ENCODE assay signal across 7 cellular contexts in the genomic region with DNA sequence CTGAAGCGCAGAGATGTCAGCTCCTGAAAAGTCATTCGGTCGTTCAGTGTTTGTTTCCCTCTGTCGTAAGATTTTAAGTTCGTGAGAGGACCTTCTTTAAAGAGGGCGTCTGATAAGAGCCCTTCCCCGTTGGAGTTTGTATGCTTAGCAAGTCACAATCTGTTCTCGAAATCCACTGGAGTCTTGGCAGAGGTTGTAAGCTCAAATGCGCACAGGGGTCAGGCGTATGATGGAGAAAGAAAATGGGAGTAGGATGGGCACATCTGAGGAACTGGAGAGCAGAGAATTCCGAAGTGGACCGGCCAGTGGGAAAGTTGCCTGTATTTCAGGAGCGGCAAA. TPM values are rescaled to one million over a fixed set of nuclear protein-coding genes. Genes with fewer than 3 reads are reported as not detected.
DNase-seq lines count a peak whose midpoint lies in the region; ATAC-seq and TF ChIP-seq lines count a peak whose summit lies in the region.

No MANE protein-coding gene starts in this region.

- no peak for TF ChIP-seq CTCF in GM13977 (IDR thresholded peaks at IDR 0.05; ENCODE audit: extremely low read depth, insufficient read depth, missing control alignments)
- TF ChIP-seq CTCF in HCT116 (IDR thresholded peaks at IDR 0.05 in 2 of 3, conservative IDR thresholded peaks at IDR 0.05 in 1 of 3; ENCODE audit: borderline replicate concordance in 1 of 3, insufficient read depth in 1 of 3, low read depth in 2 of 3, low read length in 2 of 3) = no peak
- no peak for TF ChIP-seq CTCF in left lung (IDR thresholded peaks at IDR 0.05)

- H4K20me1 ChIP-seq in HCT116 (ENCODE audit: insufficient read depth) = no peaks in the 10 kb centered on the region

- H3K4me2 ChIP-seq in HCT116 (ENCODE audit: low read length) = peak overlapping the region; percentile 81

- no peaks in the 10 kb centered on the region for H3K9me3 ChIP-seq in HCT116 (ENCODE audit: control insufficient read depth in 1 of 2, insufficient read depth in 1 of 2, low read depth in 1 of 2, low read length in 2 of 2)
- peaks cover 0 to 3% of the 10 kb centered on the region in 2 donors for H3K9me3 ChIP-seq in left lung
- H3K9me3 ChIP-seq in subcutaneous abdominal adipose tissue (ENCODE audit: control insufficient read depth in 5 of 5, low read length in 5 of 5) = peaks cover 0 to 7% (median 6%) of the 10 kb centered on the region in 5 donors

- peaks cover 14% of the 10 kb centered on the region; the same call in 1 of the 2 replicates for H3K79me2 ChIP-seq in HCT116 (ENCODE audit: insufficient read depth, low read length)

- peak overlapping the region; percentile 55 for H3K27ac ChIP-seq in HCT116 (ENCODE audit: low read depth, low read length)
- H3K27ac ChIP-seq in caudate nucleus (ENCODE audit: low read depth, low read length) = peak overlapping the region; percentile 92
- H3K27ac ChIP-seq in left lung = peak overlapping the region; percentile 91 to 93
- H3K27ac ChIP-seq in subcutaneous abdominal adipose tissue (ENCODE audit: low read depth, low read length) = peak overlapping the region; percentile 85

- TF ChIP-seq POLR2A in HCT116 (IDR thresholded peaks at IDR 0.05; ENCODE audit: borderline replicate concordance, extremely low read depth, insufficient read depth, insufficient read length) = no peak

- H3K27me3 ChIP-seq in HCT116 (ENCODE audit: insufficient read depth, low read length) (no peaks in the 10 kb centered on the region), left lung (no peaks in the 10 kb centered on the region), subcutaneous abdominal adipose tissue (ENCODE audit: control insufficient read depth in 5 of 5, insufficient read depth in 4 of 5, low read length in 5 of 5) (no peaks in the 10 kb centered on the region)

- H3K9me2 ChIP-seq in HCT116 (ENCODE audit: insufficient read depth) = no peaks in the 10 kb centered on the region

- no peaks in the 10 kb centered on the region for H3K36me3 ChIP-seq in HCT116 (ENCODE audit: control insufficient read depth in 1 of 2, insufficient read depth in 2 of 2, low read length in 2 of 2)
- peaks cover 0 to 13% of the 10 kb centered on the region in 2 donors for H3K36me3 ChIP-seq in left lung
- H3K36me3 ChIP-seq in subcutaneous abdominal adipose tissue (ENCODE audit: control insufficient read depth in 5 of 5, insufficient read depth in 5 of 5, low read length in 5 of 5) = peaks cover 0 to 9% (median 6%) of the 10 kb centered on the region in 5 donors

- H2AFZ ChIP-seq in HCT116 (ENCODE audit: low read depth, low read length, poor library complexity, severe bottlenecking) = peak overlapping the region; percentile 24

- peak overlapping the region; percentile 72 for H3K9ac ChIP-seq in HCT116 (ENCODE audit: low read length)
- peak overlapping the region; percentile 89 to 96 (median 91) for H3K9ac ChIP-seq in subcutaneous abdominal adipose tissue (ENCODE audit: low read length in 5 of 5)

- POLR2A ChIA-PET in HCT116 (lab: Charles Lee) = no interaction called here

- intact Hi-C loops in HCT116 (cut with micrococcal nuclease) = no loop called here
- intact Hi-C loops in left lung (cut with DNase I) = no loop called here

- RAD21 ChIA-PET in HCT116 (lab: Charles Lee; ENCODE audit: low non-redundant PET in 1 of 2, low total read pairs in 2 of 2, uncharacterized antibody in 2 of 2, unreplicated experiment in 2 of 2) = no interaction called here

- TF ChIP-seq RAD21 in HCT116 (IDR thresholded peaks at IDR 0.05; ENCODE audit: low read depth) = no peak

- H3K4me3 ChIP-seq in HCT116 (replicated peaks in 1 of 2; ENCODE audit: low read depth in 1 of 2, low read length in 2 of 2) (peak overlapping the region; percentile 72 to 82), left lung (peak overlapping the region; percentile 68 to 84), subcutaneous abdominal adipose tissue (ENCODE audit: low read depth in 1 of 5, low read length in 5 of 5) (peak overlapping the region; percentile 92 to 99 (median 96))

- ATAC-seq in HCT116 (peak; percentile 2; the same call in 1 of the 2 replicates), left lung (peak; percentile 75)

- in situ Hi-C loops in GM13977 (cut with MboI; ENCODE audit: low pct_unique_long_range_greater_than_20kb, low sequenced_read_pairs, unreplicated experiment) = no loop called here

- CTCF ChIA-PET in HCT116 (lab: Charles Lee) = no interaction called here

- peaks cover 0 to 13% of the 10 kb centered on the region in 2 experiments; a peak in 2 of 4 replicates for H3K4me1 ChIP-seq in HCT116 (ENCODE audit: control insufficient read depth in 1 of 2, insufficient read depth in 2 of 2, low read length in 2 of 2)
- H3K4me1 ChIP-seq in left lung = peaks cover 11 to 24% of the 10 kb centered on the region in 2 donors
- H3K4me1 ChIP-seq in subcutaneous abdominal adipose tissue (ENCODE audit: control insufficient read depth in 5 of 5, insufficient read depth in 5 of 5, low read length in 5 of 5) = peaks cover 0 to 21% (median 19%) of the 10 kb centered on the region in 5 donors

- DNase-seq in GM13977 (ENCODE audit: low spot score) (peak; percentile 28), HCT116 (ENCODE audit: low read depth, low spot score) (no peak), NCI-H524 (lab: John Stamatoyannopoulos, UW) (peak; percentile 29 to 58), caudate nucleus (lab: John Stamatoyannopoulos, UW) (peak in 14 of 61 donors; percentile 6 to 66 (median 50)), left lung (peak in 1 of 2 donors; percentile 52)
- DNase-seq in stimulated activated naive CD4-positive, alpha-beta T cell (lab: John Stamatoyannopoulos, UW) = no peak

- BruUV-seq in HCT116 (replicated peaks; lab: Mats Ljungman, UMichigan) = no TSS peak

TF ChIP-seq in HCT116, 20 proteins besides CTCF, POLR2A, EP300 and RAD21:
- no peak for TF ChIP-seq YY1 (IDR thresholded peaks at IDR 0.05; ENCODE audit: extremely low read depth, insufficient replicate concordance, low read depth, low read length)
TF ChIP-seq in HCT116: peak in this region for 0.

RNA-seq across cellular contexts. Expression of gene HSD17B4, which starts 0.7 kb away (rescaled TPM):
- total RNA-seq in HCT116 (2021; ENCODE audit: unreplicated experiment) = 142 TPM
- polyA plus RNA-seq in HCT116 (2012) = 64.6 and 71.0 TPM in 2 replicates
- 100 to 1,000 TPM; 351 to 413 TPM for total RNA-seq in left lung

Comparison
In these comparisons a context has a peak if more than half of its experiments do, and no peak if none do; other contexts are left out.
1. DNase-seq: peak in GM13977 (single experiment) and NCI-H524 (2 of 2); none in HCT116 (single experiment) and stimulated activated naive CD4-positive, alpha-beta T cell (0 of 6).
2. Peak in every context shown above with its lines, with median percentiles within 50 percentile points of each other: H3K27ac ChIP-seq and H3K4me3 ChIP-seq.